ENCODE assay signal across 21 cellular contexts in the genomic region with DNA sequence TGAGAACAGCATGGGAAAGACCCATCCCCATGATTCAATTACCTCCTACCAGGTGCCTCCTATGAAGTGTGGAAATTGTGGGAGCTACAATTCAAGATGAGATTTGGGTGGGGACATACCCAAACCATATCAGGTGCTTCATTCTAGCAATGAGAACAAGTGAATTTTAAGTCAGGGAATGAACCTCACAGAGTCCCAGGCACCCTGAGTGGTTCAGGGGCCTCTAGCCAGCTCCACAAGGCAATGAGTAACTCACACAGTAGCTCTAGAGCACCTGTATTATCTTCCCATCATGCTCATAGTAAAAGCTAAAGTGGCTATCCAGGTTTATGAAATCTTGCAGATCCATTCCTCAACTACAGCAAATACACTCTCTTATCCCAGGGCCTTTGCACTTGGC. TPM values are rescaled to one million over a fixed set of nuclear protein-coding genes. Genes with fewer than 3 reads are reported as not detected.
A peak's percentile ranks its signal among the peaks of the same experiment; 100 is the strongest.
DNase-seq lines count a peak whose midpoint lies in the region; ATAC-seq and TF ChIP-seq lines count a peak whose summit lies in the region.
"Had no signal": no experiment of that assay in that cellular context is flagged by ENCODE, and none has a peak within 500 bp of the region (broad histone marks: within the 10 kb centered on the region; RNA-seq: fewer than 3 reads in every experiment).

No MANE protein-coding gene starts in this region.

- no peaks in the 10 kb centered on the region for H3K27me3 ChIP-seq in OCI-LY3 (ENCODE audit: low read depth, low read length)
- no peaks in the 10 kb centered on the region for H3K27me3 ChIP-seq in ascending aorta
- H3K27me3 ChIP-seq: BE2C had no signal

- H3K27ac ChIP-seq in OCI-LY3 (ENCODE audit: low read length) (peak overlapping the region; percentile 97), ascending aorta (peak overlapping the region; percentile 92 to 96)

- H3K36me3 Mint-ChIP-seq in nephron (ENCODE audit: low read depth) (no peaks in the 10 kb centered on the region), type B pancreatic cell (no peaks in the 10 kb centered on the region)
- H3K36me3 Mint-ChIP-seq: CD4-positive, CD25-positive, alpha-beta regulatory T cell had no signal

- no peak for ATAC-seq in GM18519 (IDR thresholded peaks at IDR 0.05; ENCODE audit: low FRiP score, unreplicated experiment)
- ATAC-seq: GM12878, GM23338 had no signal

- no peaks in the 10 kb centered on the region for H4K20me1 ChIP-seq in OCI-LY3 (ENCODE audit: insufficient read depth, low read length)

- H3K9ac ChIP-seq in OCI-LY3 (ENCODE audit: low read length) = peak overlapping the region; percentile 69

- no peak overlapping the region for H2AFZ ChIP-seq in OCI-LY3 (ENCODE audit: low read depth, low read length)
- H2AFZ ChIP-seq: GM23338 had no signal

- no peak for DNase-seq in ascending aorta (ENCODE audit: low spot score in 2 of 2)
- DNase-seq in type B pancreatic cell (ENCODE audit: extremely low spot score, unreplicated experiment) = peak; percentile 16
- no peak for DNase-seq in NCI-H82 (lab: John Stamatoyannopoulos, UW)
- DNase-seq in stimulated activated CD4-positive, alpha-beta T cell treated with anti-CD3 and anti-CD28 coated beads, Interleukin-1b, Interleukin-23, amount 100 ng/mL, for 48 hours = no peak
- DNase-seq: ACHN; BE2C; C1 segment of cervical spinal cord; CD4-positive, CD25-positive, alpha-beta regulatory T cell; CD8-positive, alpha-beta memory T cell; COR-L47; DMS 273 treated with DMSO at 0.1 percent for 48 hours; DMS53; DND-41; EL; H7 had no signal

- intact Hi-C loops in ascending aorta (cut with DNase I) = loop anchor here (5.0 kb wide), 3 partner anchors 72 to 347 kb away; no protein-coding TSS in a partner anchor

- 0 out of 2 replicates have a peak, but pooled peaks cover 4% of the 10 kb centered on the region for H3K9me3 ChIP-seq in OCI-LY3 (ENCODE audit: insufficient read depth, low read length)
- no peaks in the 10 kb centered on the region for H3K9me3 ChIP-seq in ascending aorta
- H3K9me3 ChIP-seq: BE2C had no signal

- peak overlapping the region; percentile 48 for H3K4me2 ChIP-seq in OCI-LY3 (ENCODE audit: low read length)
- H3K4me2 ChIP-seq: GM23338 had no signal

- H3K4me3 ChIP-seq in OCI-LY3 (ENCODE audit: low read length) = no peak overlapping the region
- no peak overlapping the region for H3K4me3 ChIP-seq in ascending aorta
- H3K4me3 ChIP-seq: GM12878, GM23338 had no signal

- H3K4me1 ChIP-seq in OCI-LY3 (ENCODE audit: low read length) (peaks cover 77% of the 10 kb centered on the region), ascending aorta (peaks cover 27 to 39% of the 10 kb centered on the region in 2 donors)

- H3K9me3 Mint-ChIP-seq in nephron = no peaks in the 10 kb centered on the region
- no peaks in the 10 kb centered on the region for H3K9me3 Mint-ChIP-seq in type B pancreatic cell
- H3K9me3 Mint-ChIP-seq: GM23338 had no signal

- no peak for TF ChIP-seq CTCF in OCI-LY3 (IDR thresholded peaks at IDR 0.05; ENCODE audit: low read depth, low read length)
- no peak for TF ChIP-seq CTCF in ascending aorta (IDR thresholded peaks at IDR 0.05)
- TF ChIP-seq CTCF in nephron (IDR thresholded peaks at IDR 0.05; ENCODE audit: unreplicated experiment in 3 of 3) = no peak
- no peak for TF ChIP-seq CTCF in type B pancreatic cell (conservative IDR thresholded peaks at IDR 0.05)

- H3K4me3 Mint-ChIP-seq in nephron = no peak overlapping the region
- no peak overlapping the region for H3K4me3 Mint-ChIP-seq in type B pancreatic cell
- H3K4me3 Mint-ChIP-seq: CD4-positive, CD25-positive, alpha-beta regulatory T cell; CD8-positive, alpha-beta memory T cell; GM23338 had no signal

- H3K4me1 Mint-ChIP-seq in nephron = peaks cover 45% of the 10 kb centered on the region
- H3K4me1 Mint-ChIP-seq in type B pancreatic cell (ENCODE audit: unreplicated experiment) = peaks cover 9% of the 10 kb centered on the region
- H3K4me1 Mint-ChIP-seq: CD4-positive, CD25-positive, alpha-beta regulatory T cell; CD8-positive, alpha-beta memory T cell had no signal

- H3K27me3 Mint-ChIP-seq in nephron (ENCODE audit: low read depth) (peaks cover 32% of the 10 kb centered on the region), type B pancreatic cell (peaks cover 30% of the 10 kb centered on the region)

- H3K36me3 ChIP-seq in OCI-LY3 (replicated peaks; ENCODE audit: low read depth, low read length) (peaks cover 7% of the 10 kb centered on the region), ascending aorta (no peaks in the 10 kb centered on the region)
- H3K36me3 ChIP-seq: BE2C had no signal

- H3K27ac Mint-ChIP-seq in nephron = peak overlapping the region in 2 of 3 experiments; percentile 10 to 21
- H3K27ac Mint-ChIP-seq in type B pancreatic cell = no peak overlapping the region
- H3K27ac Mint-ChIP-seq: CD4-positive, CD25-positive, alpha-beta regulatory T cell; CD8-positive, alpha-beta memory T cell; GM23338 had no signal

- no peaks in the 10 kb centered on the region for H3K79me2 ChIP-seq in OCI-LY3 (ENCODE audit: low read length)

RNA-seq across cellular contexts. Expression of gene ACCSL, which starts 13.1 kb away (rescaled TPM):
- not detected for total RNA-seq in ascending aorta
- not detected in 2 replicates for total RNA-seq in type B pancreatic cell (ENCODE audit: low replicate concordance)
- total RNA-seq: CD4-positive, CD25-positive, alpha-beta regulatory T cell; CD8-positive, alpha-beta memory T cell; G401; GM12878; GM23338; H7 had no signal

RNA-seq across cellular contexts. Expression of gene ACCS, which starts 31.4 kb away (rescaled TPM):
- total RNA-seq in ascending aorta (8.5 TPM), type B pancreatic cell (ENCODE audit: low replicate concordance) (14.2 and 17.9 TPM in 2 replicates)
- total RNA-seq: G401 had no signal
